ENCODE assay signal across 2 cellular contexts in the genomic region with DNA sequence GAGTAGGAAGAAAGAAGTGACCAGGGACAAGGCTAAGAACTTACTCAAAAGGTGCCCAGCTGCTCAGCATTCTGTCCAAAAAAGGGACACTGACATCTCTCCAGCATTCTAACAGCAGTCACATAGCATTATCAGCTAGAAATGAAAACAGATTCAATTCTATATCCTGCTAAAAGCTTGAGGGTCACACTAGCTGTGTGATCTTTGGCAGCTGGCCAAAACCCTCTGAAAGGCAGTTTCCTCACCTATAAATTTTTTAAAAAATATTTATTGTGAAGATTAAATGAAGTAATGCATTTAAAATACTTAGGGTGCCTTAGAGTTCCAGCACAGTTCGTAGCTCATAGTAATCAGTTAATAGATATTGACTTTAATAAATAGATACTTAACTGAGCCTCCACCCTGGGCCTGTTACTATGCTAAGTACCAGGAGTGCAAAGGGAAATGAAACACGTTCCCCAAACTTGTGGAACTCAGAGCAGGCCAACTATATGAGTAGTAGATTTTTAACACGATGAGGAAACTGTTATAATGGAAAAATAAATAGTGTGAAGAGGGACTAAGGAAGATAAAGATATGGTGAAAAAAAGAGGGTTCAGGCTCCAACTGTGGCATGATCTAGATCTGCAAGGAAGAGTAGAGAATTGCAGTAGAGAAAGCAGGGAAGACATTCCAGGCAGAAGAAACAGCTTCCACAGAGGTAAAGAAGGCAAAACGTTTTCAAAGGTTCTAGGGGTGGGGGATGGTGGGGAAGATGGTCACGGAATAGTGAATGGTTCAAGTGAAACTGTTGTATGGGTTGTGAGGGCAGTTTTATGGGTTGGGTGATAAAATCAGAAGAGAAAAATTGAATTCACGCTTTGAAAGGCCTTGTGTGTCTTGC.
TF ChIP-seq lines count a peak whose summit lies in the region.

No MANE protein-coding gene starts in this region.

TF ChIP-seq in K562, 482 proteins besides CTCF, POLR2A, EP300 and RAD21:
- TF ChIP-seq ZNF23 (CRISPR knock-in tag; IDR thresholded peaks at IDR 0.05) (no peak), ZNF589 (CRISPR knock-in tag; IDR thresholded peaks at IDR 0.05; ENCODE audit: low read depth) (0 out of 2 replicates have a peak, but pooled peaks have one; percentile 28), SP2 (IDR thresholded peaks at IDR 0.05; ENCODE audit: extremely low read depth, low read depth, low read length, poor library complexity, severe bottlenecking) (no peak), NFIX (CRISPR knock-in tag; IDR thresholded peaks at IDR 0.05; ENCODE audit: low read depth) (peak; percentile 74), SMARCA4 (IDR thresholded peaks at IDR 0.05) (no peak), RFX5 (IDR thresholded peaks at IDR 0.05; ENCODE audit: low read depth, low read length) (no peak), IRF2 (CRISPR knock-in tag; IDR thresholded peaks at IDR 0.05) (no peak), ZNF184 (CRISPR knock-in tag; IDR thresholded peaks at IDR 0.05) (no peak), NUFIP1 (IDR thresholded peaks at IDR 0.05; ENCODE audit: partially characterized antibody) (no peak), MTA2 (IDR thresholded peaks at IDR 0.05; ENCODE audit: low read depth) (no peak), ZNF584 (CRISPR knock-in tag; IDR thresholded peaks at IDR 0.05; ENCODE audit: low read depth) (no peak), NFIC (IDR thresholded peaks at IDR 0.05) (peak; percentile 87), ASH1L (IDR thresholded peaks at IDR 0.05; ENCODE audit: borderline replicate concordance, low read depth, partially characterized antibody) (no peak), MCM5 (IDR thresholded peaks at IDR 0.05; ENCODE audit: low read depth) (no peak)
- TF ChIP-seq, protein P1, sequence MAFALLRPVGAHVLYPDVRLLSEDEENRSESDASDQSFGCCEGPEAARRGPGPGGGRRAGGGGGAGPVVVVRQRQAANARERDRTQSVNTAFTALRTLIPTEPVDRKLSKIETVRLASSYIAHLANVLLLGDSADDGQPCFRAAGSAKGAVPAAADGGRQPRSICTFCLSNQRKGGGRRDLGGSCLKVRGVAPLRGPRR (CRISPR knock-in tag; IDR thresholded peaks at IDR 0.05), result no peak
TF ChIP-seq in K562: peak in this region for 3.

TF ChIP-seq in SK-N-SH, 30 proteins besides CTCF, POLR2A, EP300 and RAD21:
- TF ChIP-seq ELF1 (IDR thresholded peaks at IDR 0.05), result no peak
- no peak for TF ChIP-seq JUND (IDR thresholded peaks at IDR 0.05)
- no peak for TF ChIP-seq RXRA (IDR thresholded peaks at IDR 0.05; ENCODE audit: borderline replicate concordance, low read depth)
- TF ChIP-seq, protein P2, sequence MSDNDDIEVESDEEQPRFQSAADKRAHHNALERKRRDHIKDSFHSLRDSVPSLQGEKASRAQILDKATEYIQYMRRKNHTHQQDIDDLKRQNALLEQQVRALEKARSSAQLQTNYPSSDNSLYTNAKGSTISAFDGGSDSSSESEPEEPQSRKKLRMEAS (IDR thresholded peaks at IDR 0.05; ENCODE audit: low read depth), result no peak
- no peak for TF ChIP-seq YY1 (IDR thresholded peaks at IDR 0.05; ENCODE audit: low read depth)
- TF ChIP-seq SMC3 (IDR thresholded peaks at IDR 0.05; ENCODE audit: low read depth, low read length), result no peak
- no peak for TF ChIP-seq RCOR1 (IDR thresholded peaks at IDR 0.05; ENCODE audit: low read length)
- TF ChIP-seq GABPA (IDR thresholded peaks at IDR 0.05; ENCODE audit: low read depth), result no peak
- no peak for TF ChIP-seq POLR2AphosphoS5 (IDR thresholded peaks at IDR 0.05; ENCODE audit: low read depth, low read length)
- no peak for TF ChIP-seq FOXM1 (IDR thresholded peaks at IDR 0.05; ENCODE audit: low read depth)
- TF ChIP-seq NRF1 (IDR thresholded peaks at IDR 0.05; ENCODE audit: low read depth, low read length), result no peak
- no peak for TF ChIP-seq MEF2A (IDR thresholded peaks at IDR 0.05; ENCODE audit: borderline replicate concordance, low read depth)
- TF ChIP-seq, protein P3, sequence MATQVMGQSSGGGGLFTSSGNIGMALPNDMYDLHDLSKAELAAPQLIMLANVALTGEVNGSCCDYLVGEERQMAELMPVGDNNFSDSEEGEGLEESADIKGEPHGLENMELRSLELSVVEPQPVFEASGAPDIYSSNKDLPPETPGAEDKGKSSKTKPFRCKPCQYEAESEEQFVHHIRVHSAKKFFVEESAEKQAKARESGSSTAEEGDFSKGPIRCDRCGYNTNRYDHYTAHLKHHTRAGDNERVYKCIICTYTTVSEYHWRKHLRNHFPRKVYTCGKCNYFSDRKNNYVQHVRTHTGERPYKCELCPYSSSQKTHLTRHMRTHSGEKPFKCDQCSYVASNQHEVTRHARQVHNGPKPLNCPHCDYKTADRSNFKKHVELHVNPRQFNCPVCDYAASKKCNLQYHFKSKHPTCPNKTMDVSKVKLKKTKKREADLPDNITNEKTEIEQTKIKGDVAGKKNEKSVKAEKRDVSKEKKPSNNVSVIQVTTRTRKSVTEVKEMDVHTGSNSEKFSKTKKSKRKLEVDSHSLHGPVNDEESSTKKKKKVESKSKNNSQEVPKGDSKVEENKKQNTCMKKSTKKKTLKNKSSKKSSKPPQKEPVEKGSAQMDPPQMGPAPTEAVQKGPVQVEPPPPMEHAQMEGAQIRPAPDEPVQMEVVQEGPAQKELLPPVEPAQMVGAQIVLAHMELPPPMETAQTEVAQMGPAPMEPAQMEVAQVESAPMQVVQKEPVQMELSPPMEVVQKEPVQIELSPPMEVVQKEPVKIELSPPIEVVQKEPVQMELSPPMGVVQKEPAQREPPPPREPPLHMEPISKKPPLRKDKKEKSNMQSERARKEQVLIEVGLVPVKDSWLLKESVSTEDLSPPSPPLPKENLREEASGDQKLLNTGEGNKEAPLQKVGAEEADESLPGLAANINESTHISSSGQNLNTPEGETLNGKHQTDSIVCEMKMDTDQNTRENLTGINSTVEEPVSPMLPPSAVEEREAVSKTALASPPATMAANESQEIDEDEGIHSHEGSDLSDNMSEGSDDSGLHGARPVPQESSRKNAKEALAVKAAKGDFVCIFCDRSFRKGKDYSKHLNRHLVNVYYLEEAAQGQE (IDR thresholded peaks at IDR 0.05; ENCODE audit: low read depth, low read length), result no peak
- TF ChIP-seq, protein P4, sequence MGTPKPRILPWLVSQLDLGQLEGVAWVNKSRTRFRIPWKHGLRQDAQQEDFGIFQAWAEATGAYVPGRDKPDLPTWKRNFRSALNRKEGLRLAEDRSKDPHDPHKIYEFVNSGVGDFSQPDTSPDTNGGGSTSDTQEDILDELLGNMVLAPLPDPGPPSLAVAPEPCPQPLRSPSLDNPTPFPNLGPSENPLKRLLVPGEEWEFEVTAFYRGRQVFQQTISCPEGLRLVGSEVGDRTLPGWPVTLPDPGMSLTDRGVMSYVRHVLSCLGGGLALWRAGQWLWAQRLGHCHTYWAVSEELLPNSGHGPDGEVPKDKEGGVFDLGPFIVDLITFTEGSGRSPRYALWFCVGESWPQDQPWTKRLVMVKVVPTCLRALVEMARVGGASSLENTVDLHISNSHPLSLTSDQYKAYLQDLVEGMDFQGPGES (IDR thresholded peaks at IDR 0.05; ENCODE audit: low read depth, low read length), result no peak
- TF ChIP-seq TAF1 (IDR thresholded peaks at IDR 0.05; ENCODE audit: borderline replicate concordance, low read depth, low read length), result no peak
- TF ChIP-seq TEAD4 (IDR thresholded peaks at IDR 0.05; ENCODE audit: borderline replicate concordance, insufficient read depth), result no peak
- TF ChIP-seq FOSL2 (IDR thresholded peaks at IDR 0.05; ENCODE audit: borderline replicate concordance, low read depth), result no peak
- TF ChIP-seq NFIC (IDR thresholded peaks at IDR 0.05; ENCODE audit: borderline replicate concordance), result no peak
- no peak for TF ChIP-seq EZH2phosphoT487 (IDR thresholded peaks at IDR 0.05; ENCODE audit: borderline replicate concordance, low read depth)
- no peak for TF ChIP-seq TCF12 (IDR thresholded peaks at IDR 0.05)
